Comparison of ENCODE assay signal across 8 cellular contexts in the genomic region with DNA sequence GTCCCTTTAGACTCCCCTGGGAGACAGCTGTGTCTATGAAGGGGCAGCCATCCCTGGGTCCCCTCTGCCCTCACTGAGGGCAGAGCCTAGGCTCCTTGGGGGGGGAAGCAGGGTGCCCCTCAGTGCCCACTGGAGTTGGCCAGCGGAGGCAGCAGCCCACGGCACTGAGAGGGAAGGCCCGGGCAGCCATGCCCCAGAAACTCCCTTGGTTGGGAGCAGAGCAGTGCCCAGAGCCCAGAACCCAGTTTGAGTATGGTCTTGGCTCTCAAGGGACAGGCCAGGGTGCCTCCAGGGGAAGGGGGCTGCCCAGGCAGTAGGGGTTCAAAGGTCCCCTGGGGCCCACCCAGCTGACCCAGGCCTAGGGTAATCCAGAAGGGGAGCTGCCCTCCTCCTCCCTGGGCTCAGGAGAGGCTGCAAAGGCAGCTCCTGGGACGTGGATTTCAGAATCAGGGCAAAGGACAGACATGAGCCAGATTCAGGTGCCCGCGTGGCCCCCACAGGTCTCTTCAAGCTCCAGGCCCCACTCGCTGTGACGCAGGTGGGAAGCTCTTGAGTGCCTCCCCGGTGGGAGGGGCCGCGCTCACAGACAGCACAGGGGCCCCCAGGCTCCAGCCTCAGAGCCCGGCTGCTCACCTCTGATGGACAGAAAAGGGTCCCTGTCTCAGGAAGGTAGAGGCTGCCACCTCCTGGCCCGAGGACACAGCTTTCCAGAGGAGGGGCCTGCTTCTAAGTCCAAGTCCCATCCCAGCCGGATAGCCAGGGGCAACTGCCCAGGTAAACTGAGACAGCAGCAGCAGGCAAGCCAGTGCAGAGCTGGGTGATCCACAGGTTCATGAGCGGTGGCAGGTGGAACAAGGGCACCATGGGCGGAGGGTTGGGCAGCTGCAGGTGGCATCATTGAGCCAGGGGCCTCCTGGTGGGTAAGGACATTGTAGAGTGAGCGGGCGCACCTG. TPM values are rescaled to one million over a fixed set of nuclear protein-coding genes. Genes with fewer than 3 reads are reported as not detected.
DNase-seq lines count a peak whose midpoint lies in the region; ATAC-seq, FAIRE-seq and TF ChIP-seq lines count a peak whose summit lies in the region.

No MANE protein-coding gene starts in this region.

- H3K27me3 ChIP-seq in prostate gland (replicated peaks; ENCODE audit: insufficient read depth) = no peaks in the 10 kb centered on the region

- H3K27ac Mint-ChIP-seq in activated naive CD4-positive, alpha-beta T cell treated with anti-CD3 and anti-CD28 coated beads, Interleukin-2, amount 50 U/mL, for 72 hours = peak overlapping the region in 1 of 2 donors; percentile 63

- TF ChIP-seq CTCF in epithelial cell of esophagus (IDR thresholded peaks at IDR 0.05; ENCODE audit: insufficient read depth, low read depth, low read length, missing control alignments) (peak; percentile 78), prostate gland (IDR thresholded peaks at IDR 0.05) (peak in 3 of 4 experiments; percentile 59 to 87 (median 82))

- peak; percentile 34 for DNase-seq in activated naive CD4-positive, alpha-beta T cell treated with Interleukin-2 at 50 U/mL for 16 hours
- DNase-seq in activated naive CD4-positive, alpha-beta T cell treated with anti-CD3 and anti-CD28 coated beads, Interleukin-2, amount 50 U/mL, for 72 hours (ENCODE audit: low spot score in 2 of 2) = no peak
- DNase-seq in RPMI8226 = peak; percentile 21
- DNase-seq in epithelial cell of esophagus (ENCODE audit: low read depth) = peak; percentile 72
- DNase-seq in prostate gland (ENCODE audit: low spot score) = peak; percentile 58
- no peak for DNase-seq in GM12891 (ENCODE audit: insufficient read length, low spot score)
- no peak for DNase-seq in GM03348 (ENCODE audit: low spot score)

- no peaks in the 10 kb centered on the region for H3K9me3 ChIP-seq in prostate gland

- no peak for FAIRE-seq in GM12891 (lab: Jason Lieb, UNC)

- intact Hi-C loops in prostate gland (cut with DNase I) = no loop called here

- no peaks in the 10 kb centered on the region for H3K36me3 Mint-ChIP-seq in activated naive CD4-positive, alpha-beta T cell treated with anti-CD3 and anti-CD28 coated beads, Interleukin-2, amount 50 U/mL, for 72 hours

- 32% methylated on average over 12 of the region's 18 CpGs for WGBS in prostate gland

- H3K4me1 ChIP-seq in prostate gland (replicated peaks) = no peaks in the 10 kb centered on the region

- TF ChIP-seq POLR2A in prostate gland (IDR thresholded peaks at IDR 0.05) = no peak
- no peak for TF ChIP-seq POLR2A in GM12891 (IDR thresholded peaks at IDR 0.05; ENCODE audit: low read depth, low read length)

- H3K9me3 Mint-ChIP-seq in activated naive CD4-positive, alpha-beta T cell treated with anti-CD3 and anti-CD28 coated beads, Interleukin-2, amount 50 U/mL, for 72 hours = no peaks in the 10 kb centered on the region

- H3K27ac ChIP-seq in prostate gland = no peak overlapping the region

- ATAC-seq in activated naive CD4-positive, alpha-beta T cell treated with anti-CD3 and anti-CD28 coated beads, Interleukin-2, amount 50 U/mL, for 72 hours = no peak
- ATAC-seq in GM18519 (IDR thresholded peaks at IDR 0.05; ENCODE audit: low FRiP score, unreplicated experiment) = no peak

- H3K36me3 ChIP-seq in prostate gland = no peaks in the 10 kb centered on the region

- H3K4me3 ChIP-seq in epithelial cell of esophagus (ENCODE audit: low read length) (no peak overlapping the region), prostate gland (no peak overlapping the region)

TF ChIP-seq in GM12891, 5 proteins besides CTCF, POLR2A, EP300 and RAD21:
- TF ChIP-seq PAX5 (IDR thresholded peaks at IDR 0.05; ENCODE audit: insufficient read depth, low read length, severe bottlenecking) = no peak
- TF ChIP-seq TAF1 (IDR thresholded peaks at IDR 0.05; ENCODE audit: low read depth, low read length) = no peak
- TF ChIP-seq POU2F2 (IDR thresholded peaks at IDR 0.05; ENCODE audit: low read depth, low read length) = no peak
- TF ChIP-seq POLR2AphosphoS5 (IDR thresholded peaks at IDR 0.05; ENCODE audit: low read depth, low read length) = no peak
- no peak for TF ChIP-seq SPI1 (IDR thresholded peaks at IDR 0.05; ENCODE audit: low read depth, low read length)

RNA-seq across cellular contexts. Expression of gene C11orf21, which starts 2.6 kb away (rescaled TPM):
- total RNA-seq in activated naive CD4-positive, alpha-beta T cell treated with anti-CD3 and anti-CD28 coated beads, Interleukin-2, amount 50 U/mL, for 72 hours = 10 to 100 TPM in 1 of 2 donors, 1 to 10 TPM in 1; 7.8 to 10.2 TPM
- under 1 TPM in 1 of 2 donors, not detected in 1; 0.85 TPM for total RNA-seq in prostate gland
- 0.46 TPM for polyA plus RNA-seq in GM12891 (2012; ENCODE audit: low read depth, missing spikeins)

RNA-seq across cellular contexts. Expression of gene TSPAN32, which starts 2.7 kb away (rescaled TPM):
- total RNA-seq in activated naive CD4-positive, alpha-beta T cell treated with anti-CD3 and anti-CD28 coated beads, Interleukin-2, amount 50 U/mL, for 72 hours = 1 to 10 TPM; 5.6 to 7.6 TPM
- not detected for total RNA-seq in prostate gland
- 0.90 TPM for polyA plus RNA-seq in GM12891 (2012; ENCODE audit: low read depth, missing spikeins)

RNA-seq across cellular contexts. Expression of gene ASCL2, which starts 28.7 kb away (rescaled TPM):
- 1 to 10 TPM in 1 of 2 donors, not detected in 1; 8.7 TPM for total RNA-seq in activated naive CD4-positive, alpha-beta T cell treated with anti-CD3 and anti-CD28 coated beads, Interleukin-2, amount 50 U/mL, for 72 hours
- total RNA-seq in prostate gland = 1 to 10 TPM; 3.9 to 7.9 TPM
- not detected for polyA plus RNA-seq in GM12891 (2012; ENCODE audit: low read depth, missing spikeins)

Comparison
In these comparisons a context has a peak if more than half of its experiments do, and no peak if none do; other contexts are left out.
1. DNase-seq: peak in activated naive CD4-positive, alpha-beta T cell treated with Interleukin-2 at 50 U/mL for 16 hours (single experiment), RPMI8226 (single experiment), epithelial cell of esophagus (single experiment) and prostate gland (single experiment); none in activated naive CD4-positive, alpha-beta T cell treated with anti-CD3 and anti-CD28 coated beads, Interleukin-2, amount 50 U/mL, for 72 hours (0 of 2), GM12891 (single experiment) and GM03348 (single experiment).
2. RNA of gene C11orf21, which starts 2.6 kb away (total RNA-seq): 7.8 to 10.2 TPM in activated naive CD4-positive, alpha-beta T cell treated with anti-CD3 and anti-CD28 coated beads, Interleukin-2, amount 50 U/mL, for 72 hours; 0.85 TPM in prostate gland; every median in the first group is over 4 times any median in the second.
3. RNA of gene TSPAN32, which starts 2.7 kb away (total RNA-seq): 5.6 to 7.6 TPM in activated naive CD4-positive, alpha-beta T cell treated with anti-CD3 and anti-CD28 coated beads, Interleukin-2, amount 50 U/mL, for 72 hours; not detected in prostate gland; every median in the first group is over 4 times any median in the second.